ENCODE assay signal across 25 cellular contexts in genomic region chr3:71402872-71403271, GRCh38.
DNase-seq lines count a peak whose midpoint lies in the region; ATAC-seq lines count a peak whose summit lies in the region.
"Had no signal": no experiment of that assay in that cellular context is flagged by ENCODE, and none has a peak within 500 bp of the region (broad histone marks: within the 10 kb centered on the region; RNA-seq: fewer than 3 reads in every experiment).

No MANE protein-coding gene starts in this region.

- no peaks in the 10 kb centered on the region for H3K36me3 ChIP-seq in Karpas-422 (ENCODE audit: insufficient read depth, low read length)
- H3K36me3 ChIP-seq: tibial artery had no signal

- peak overlapping the region; percentile 4 for H3K27ac Mint-ChIP-seq in activated CD4-positive, alpha-beta T cell treated with anti-CD3 and anti-CD28 coated beads for 36 hours
- H3K27ac Mint-ChIP-seq in activated naive CD8-positive, alpha-beta T cell treated with anti-CD3 and anti-CD28 coated beads for 36 hours = peak overlapping the region; percentile 73
- H3K27ac Mint-ChIP-seq in stimulated activated memory B cell treated with anti-CD40 and anti-IgM and Interleukin-4, amounts not matched to agents 10 μg/mL and 1 μg/mL and 100 μg/mL, for 72 hours = peak overlapping the region; percentile 51
- H3K27ac Mint-ChIP-seq: T-helper 1 cell treated with Interleukin-12 subunit alpha and Interleukin-12 subunit beta and Interleukin-4 antibody, amounts not matched to agents 30 μg/mL and 1 μg/mL, for 36 hours had no signal

- no peaks in the 10 kb centered on the region for H3K27me3 Mint-ChIP-seq in activated CD4-positive, alpha-beta T cell treated with anti-CD3 and anti-CD28 coated beads for 36 hours
- H3K27me3 Mint-ChIP-seq in activated naive CD8-positive, alpha-beta T cell treated with anti-CD3 and anti-CD28 coated beads for 36 hours = no peaks in the 10 kb centered on the region
- no peaks in the 10 kb centered on the region for H3K27me3 Mint-ChIP-seq in stimulated activated memory B cell treated with anti-CD40 and anti-IgM and Interleukin-4, amounts not matched to agents 10 μg/mL and 1 μg/mL and 100 μg/mL, for 72 hours

- peaks cover 86% of the 10 kb centered on the region for H3K4me1 ChIP-seq in Karpas-422 (ENCODE audit: low read length)

- DNase-seq in activated CD4-positive, alpha-beta T cell treated with anti-CD3 and anti-CD28 coated beads for 36 hours = no peak
- DNase-seq in activated CD4-positive, alpha-beta T cell treated with anti-CD3 and anti-CD28 coated beads for 4 hours = no peak
- DNase-seq in Karpas-422 = peak; percentile 66
- no peak for DNase-seq in activated naive CD8-positive, alpha-beta T cell treated with anti-CD3 and anti-CD28 coated beads for 36 hours
- DNase-seq in ureter (ENCODE audit: low spot score) = no peak
- DNase-seq in NCI-H1105 (lab: John Stamatoyannopoulos, UW) = no peak
- DNase-seq in NCI-H748 (lab: John Stamatoyannopoulos, UW; ENCODE audit: unreplicated experiment) = no peak
- DNase-seq: activated gamma-delta T cell treated with Interleukin-2 at 50 U/mL for 16 hours; activated T-cell treated with anti-CD3 and anti-CD28 coated beads for 4 hours; DMS 273 treated with DMSO at 0.1 percent for 48 hours; H7; KG1; NCI-H1048; NCI-H2029 treated with DMSO at 0.1 percent for 48 hours; NCI-H345; NCI-H82; stimulated activated CD4-positive, alpha-beta T cell treated with anti-CD3 and anti-CD28 coated beads, Interleukin-2, amount 100 ng/mL, for 48 hours; stimulated activated naive CD4-positive, alpha-beta T cell treated with Interleukin-2 at 50 U/mL for 16 hours; tibial artery had no signal

- peak overlapping the region; percentile 79 for H3K27ac ChIP-seq in Karpas-422 (ENCODE audit: low read length)
- H3K27ac ChIP-seq: A549, tibial artery, VCaP had no signal

- POLR2A ChIA-PET in activated CD4-positive, alpha-beta T cell treated with anti-CD3 and anti-CD28 coated beads for 36 hours (lab: Charles Lee) = no interaction called here

- ATAC-seq in activated CD4-positive, alpha-beta T cell treated with anti-CD3 and anti-CD28 coated beads for 36 hours = no peak
- ATAC-seq in stimulated activated memory B cell treated with anti-CD40 and anti-IgM and Interleukin-4, amounts not matched to agents 10 μg/mL and 1 μg/mL and 100 μg/mL, for 72 hours = no peak
- ATAC-seq: A549, Panc1 had no signal

- intact Hi-C loops in activated CD4-positive, alpha-beta T cell treated with anti-CD3 and anti-CD28 coated beads for 36 hours (cut with DNase I, micrococcal nuclease) = no loop called here

- H3K36me3 Mint-ChIP-seq in activated CD4-positive, alpha-beta T cell treated with anti-CD3 and anti-CD28 coated beads for 36 hours (ENCODE audit: low read depth) = peaks cover 3% of the 10 kb centered on the region
- H3K36me3 Mint-ChIP-seq in activated naive CD8-positive, alpha-beta T cell treated with anti-CD3 and anti-CD28 coated beads for 36 hours = peaks cover 19% of the 10 kb centered on the region
- no peaks in the 10 kb centered on the region for H3K36me3 Mint-ChIP-seq in stimulated activated memory B cell treated with anti-CD40 and anti-IgM and Interleukin-4, amounts not matched to agents 10 μg/mL and 1 μg/mL and 100 μg/mL, for 72 hours

- peaks cover 75% of the 10 kb centered on the region for H3K4me1 Mint-ChIP-seq in activated CD4-positive, alpha-beta T cell treated with anti-CD3 and anti-CD28 coated beads for 36 hours
- peaks cover 81% of the 10 kb centered on the region for H3K4me1 Mint-ChIP-seq in activated naive CD8-positive, alpha-beta T cell treated with anti-CD3 and anti-CD28 coated beads for 36 hours
- H3K4me1 Mint-ChIP-seq in stimulated activated memory B cell treated with anti-CD40 and anti-IgM and Interleukin-4, amounts not matched to agents 10 μg/mL and 1 μg/mL and 100 μg/mL, for 72 hours = peaks cover 49% of the 10 kb centered on the region

- CTCF ChIA-PET in activated CD4-positive, alpha-beta T cell treated with anti-CD3 and anti-CD28 coated beads for 36 hours (lab: Charles Lee) = interaction anchor here (1.2 kb wide), 1 partner anchor 14 kb away, joined by 4 read pairs; no protein-coding TSS in a partner anchor

- 0 out of 2 replicates have a peak overlapping the region, but pooled peaks have one; percentile 1 for H3K9ac ChIP-seq in Karpas-422 (ENCODE audit: low read length)

- peak overlapping the region; percentile 28 for H3K4me2 ChIP-seq in Karpas-422 (ENCODE audit: low read depth, low read length, poor library complexity, severe bottlenecking)
- H3K4me2 ChIP-seq: A549, smooth muscle cell had no signal

- no peaks in the 10 kb centered on the region for H3K27me3 ChIP-seq in Karpas-422 (ENCODE audit: low read length)
- H3K27me3 ChIP-seq: tibial artery had no signal

- peaks cover 93% of the 10 kb centered on the region for H3K79me2 ChIP-seq in Karpas-422 (ENCODE audit: low read length)

- no peaks in the 10 kb centered on the region for H3K9me3 ChIP-seq in Karpas-422 (ENCODE audit: low read length)
- H3K9me3 ChIP-seq: A549, tibial artery had no signal

- no peak overlapping the region for H2AFZ ChIP-seq in Karpas-422 (ENCODE audit: low read length)

- no peaks in the 10 kb centered on the region for H3K9me3 Mint-ChIP-seq in activated CD4-positive, alpha-beta T cell treated with anti-CD3 and anti-CD28 coated beads for 36 hours (ENCODE audit: low read depth)
- H3K9me3 Mint-ChIP-seq in activated naive CD8-positive, alpha-beta T cell treated with anti-CD3 and anti-CD28 coated beads for 36 hours = peaks cover 3% of the 10 kb centered on the region
- no peaks in the 10 kb centered on the region for H3K9me3 Mint-ChIP-seq in stimulated activated memory B cell treated with anti-CD40 and anti-IgM and Interleukin-4, amounts not matched to agents 10 μg/mL and 1 μg/mL and 100 μg/mL, for 72 hours
- H3K9me3 Mint-ChIP-seq: T-helper 1 cell treated with Interleukin-12 subunit alpha and Interleukin-12 subunit beta and Interleukin-4 antibody, amounts not matched to agents 30 μg/mL and 1 μg/mL, for 36 hours had no signal

- no peaks in the 10 kb centered on the region for H4K20me1 ChIP-seq in Karpas-422 (ENCODE audit: insufficient read depth, low read depth, low read length)

- H3K4me3 Mint-ChIP-seq in activated CD4-positive, alpha-beta T cell treated with anti-CD3 and anti-CD28 coated beads for 36 hours = no peak overlapping the region
- no peak overlapping the region for H3K4me3 Mint-ChIP-seq in activated naive CD8-positive, alpha-beta T cell treated with anti-CD3 and anti-CD28 coated beads for 36 hours
- no peak overlapping the region for H3K4me3 Mint-ChIP-seq in stimulated activated memory B cell treated with anti-CD40 and anti-IgM and Interleukin-4, amounts not matched to agents 10 μg/mL and 1 μg/mL and 100 μg/mL, for 72 hours
- H3K4me3 Mint-ChIP-seq: T-helper 1 cell treated with Interleukin-12 subunit alpha and Interleukin-12 subunit beta and Interleukin-4 antibody, amounts not matched to agents 30 μg/mL and 1 μg/mL, for 36 hours had no signal

- H3K9me2 ChIP-seq in Karpas-422 (replicated peaks; ENCODE audit: insufficient read depth, low read length) = no peaks in the 10 kb centered on the region

- H3K4me3 ChIP-seq in Karpas-422 (ENCODE audit: low read length) = no peak overlapping the region
- H3K4me3 ChIP-seq: A549, smooth muscle cell, tibial artery had no signal

Comparison
In these comparisons a context has a peak if more than half of its experiments do, and no peak if none do; other contexts are left out.
1. H3K27ac Mint-ChIP-seq: peak in every context shown above with its lines; median percentile 73 in activated naive CD8-positive, alpha-beta T cell treated with anti-CD3 and anti-CD28 coated beads for 36 hours; 51 in stimulated activated memory B cell treated with anti-CD40 and anti-IgM and Interleukin-4, amounts not matched to agents 10 μg/mL and 1 μg/mL and 100 μg/mL, for 72 hours; 4 in activated CD4-positive, alpha-beta T cell treated with anti-CD3 and anti-CD28 coated beads for 36 hours.